Comparison of ENCODE assay signal across 6 cellular contexts in the genomic region with DNA sequence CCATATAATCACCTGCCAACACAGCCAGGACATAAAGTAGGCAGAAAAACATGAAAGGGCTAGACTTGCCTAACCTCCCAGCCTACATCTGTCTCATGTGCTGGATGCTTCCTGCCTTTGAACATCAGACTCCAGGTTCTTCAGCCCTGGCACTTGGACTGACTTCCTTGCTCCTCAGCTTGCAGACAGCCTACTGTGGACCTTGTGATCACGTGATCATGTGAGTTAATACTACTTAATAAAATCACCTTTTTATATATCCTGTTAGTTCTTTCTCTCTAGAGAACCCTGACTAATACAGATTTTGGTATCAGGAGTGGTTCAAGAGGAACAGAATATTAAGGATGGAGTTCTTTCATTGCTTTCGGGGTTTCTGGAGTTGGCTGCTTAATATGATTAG.
"Had no signal": no experiment of that assay in that cellular context is flagged by ENCODE, and none has a peak within 500 bp of the region (broad histone marks: within the 10 kb centered on the region; RNA-seq: fewer than 3 reads in every experiment).

No MANE protein-coding gene starts in this region.

- DNase-seq: IMR-90, KBM-7, KG1 had no signal

- H3K9ac ChIP-seq: KMS-11 had no signal

- H3K27ac ChIP-seq: HL-60, KMS-11 had no signal

- H3K4me2 ChIP-seq: KMS-11 had no signal

- FAIRE-seq: HTR-8/SVneo had no signal
